9 cellular contexts compared by ENCODE assay signal in genomic region chr19:50461066-50461875, GRCh38. TPM values are rescaled to one million over a fixed set of nuclear protein-coding genes. Genes with fewer than 3 reads are reported as not detected.
DNase-seq lines count a peak whose midpoint lies in the region; ATAC-seq and TF ChIP-seq lines count a peak whose summit lies in the region.
"Had no signal": no experiment of that assay in that cellular context is flagged by ENCODE, and none has a peak within 500 bp of the region (broad histone marks: within the 10 kb centered on the region; RNA-seq: fewer than 3 reads in every experiment).

No MANE protein-coding gene starts in this region.

- POLR2A ChIA-PET in T-cell (lab: Charles Lee), result no interaction called here

- H3K4me3 Mint-ChIP-seq in T-cell, result no peak overlapping the region

- H3K4me3 ChIP-seq in AG09309 (ENCODE audit: control insufficient read depth, low read depth, low read length) (no peak overlapping the region), astrocyte of the cerebellum (ENCODE audit: low read depth, low read length) (no peak overlapping the region)

- peaks cover 0 to 8% (median 4%) of the 10 kb centered on the region in 3 donors for H3K4me1 Mint-ChIP-seq in T-cell

- no peak overlapping the region for H3K27ac Mint-ChIP-seq in T-cell

- in situ Hi-C loops in astrocyte of the cerebellum (cut with HindIII; ENCODE audit: low sequenced_read_pairs), result no loop called here

- CTCF ChIA-PET in T-cell (lab: Charles Lee), result no interaction called here

- H3K27me3 Mint-ChIP-seq in T-cell, result peaks cover 39 to 44% of the 10 kb centered on the region in 2 donors

- H3K9me3 Mint-ChIP-seq in T-cell, result no peaks in the 10 kb centered on the region

- ATAC-seq in GM18909 (IDR thresholded peaks at IDR 0.05; ENCODE audit: poor library complexity, unreplicated experiment), result peak; percentile 53
- peak; percentile 70 to 85 (median 78) for ATAC-seq in T-cell (replicated peaks in 1 of 4)
- ATAC-seq in HG03520 (IDR thresholded peaks at IDR 0.05; ENCODE audit: unreplicated experiment), result no peak

- no peaks in the 10 kb centered on the region for H3K36me3 Mint-ChIP-seq in T-cell

- TF ChIP-seq CTCF in AG09309 (IDR thresholded peaks at IDR 0.05; ENCODE audit: control insufficient read depth, insufficient read depth, low read depth, low read length, missing control alignments) (peak; percentile 89), astrocyte of the cerebellum (IDR thresholded peaks at IDR 0.05; ENCODE audit: low read depth, low read length, missing control alignments) (peak; percentile 89)

- peak; percentile 20 for DNase-seq in AG09309 (ENCODE audit: low read depth)
- peak; percentile 34 for DNase-seq in NCI-H1105 (lab: John Stamatoyannopoulos, UW)
- peak in 30 of 34 experiments; percentile 3 to 59 (median 39) for DNase-seq in T-cell
- peak; percentile 48 for DNase-seq in astrocyte of the cerebellum (ENCODE audit: low read depth)
- DNase-seq in hypothalamus (lab: John Stamatoyannopoulos, UW), result peak in 32 of 51 donors; percentile 5 to 62 (median 26)
- DNase-seq in stimulated activated CD4-positive, alpha-beta T cell treated with anti-CD3 and anti-CD28 coated beads, Interleukin-12 subunit alpha, Interleukin-12 subunit beta, amount 100 ng/mL, for 48 hours (ENCODE audit: low read depth in 2 of 3, low spot score in 1 of 3), result peak; percentile 38 to 68 (median 48)

RNA-seq across cellular contexts. Expression of gene EMC10, which starts 15.0 kb away (rescaled TPM):
- total RNA-seq in T-cell, result 10 to 100 TPM; 83.7 to 98.1 (median 89.7) TPM

RNA-seq across cellular contexts. Expression of gene GARIN5A, which starts 15.4 kb away (rescaled TPM):
- 1 to 10 TPM in 1 of 5 donors, under 1 TPM in 3, not detected in 1; 0.60 to 1.2 (median 0.67) TPM for total RNA-seq in T-cell

RNA-seq across cellular contexts. Expression of gene MYBPC2, which starts 28.6 kb away (rescaled TPM):
- total RNA-seq in T-cell, result under 1 TPM in 2 of 5 donors, not detected in 3; 0.28 to 0.38 TPM

RNA-seq across cellular contexts. Expression of gene SPIB, which starts 42.5 kb away (rescaled TPM):
- total RNA-seq in T-cell, result 1 to 10 TPM in 4 of 5 donors, under 1 TPM in 1; 0.72 to 9.7 (median 4.1) TPM
- total RNA-seq: temporal lobe had no signal

RNA-seq across cellular contexts. Expression of gene JOSD2, which starts 49.7 kb away (rescaled TPM):
- 10 to 100 TPM; 15.4 to 45.7 (median 40.6) TPM for total RNA-seq in T-cell
